8 cellular contexts compared by ENCODE assay signal in genomic region chr17:40417609-40418427, GRCh38. TPM values are rescaled to one million over a fixed set of nuclear protein-coding genes. Genes with fewer than 3 reads are reported as not detected.
A peak's percentile ranks its signal among the peaks of the same experiment; 100 is the strongest.
DNase-seq lines count a peak whose midpoint lies in the region; ATAC-seq and TF ChIP-seq lines count a peak whose summit lies in the region.

Gene TOP2A, minus strand, starts transcription at chr17:40417896. Its CDS starts 105 bp downstream, at chr17:40417791.

- no peaks in the 10 kb centered on the region for H4K20me1 ChIP-seq in smooth muscle cell (ENCODE audit: low read depth)

- H3K4me1 ChIP-seq in smooth muscle cell (ENCODE audit: low read depth) = peaks cover 10% of the 10 kb centered on the region

- peak within 1 kb of the TSS; percentile 64 for H3K4me3 ChIP-seq in AG09309 (ENCODE audit: control insufficient read depth, low read depth, low read length)
- peak within 1 kb of the TSS; percentile 77 for H3K4me3 ChIP-seq in WI38 (ENCODE audit: low read depth, low read length)
- H3K4me3 ChIP-seq in cardiac fibroblast (replicated peaks in 1 of 2; ENCODE audit: low read depth in 2 of 2, low read length in 2 of 2) = peak within 1 kb of the TSS; percentile 71 to 80
- H3K4me3 ChIP-seq in smooth muscle cell = peak within 1 kb of the TSS; percentile 67

- 1% methylated on average over 49 of the region's 49 CpGs for WGBS in smooth muscle cell (ENCODE audit: low lambda C conversion rate)

- peak within 1 kb of the TSS; percentile 94 for H2AFZ ChIP-seq in smooth muscle cell (ENCODE audit: low read depth)

- peak within 1 kb of the TSS; percentile 92 for H3K4me2 ChIP-seq in smooth muscle cell

- peak within 1 kb of the TSS; percentile 59 for H3K9ac ChIP-seq in smooth muscle cell (ENCODE audit: low read depth)

- no peaks in the 10 kb centered on the region for H3F3A ChIP-seq in smooth muscle cell (ENCODE audit: low read depth)

- peaks cover 23% of the 10 kb centered on the region for H3K79me2 ChIP-seq in smooth muscle cell (ENCODE audit: low read depth)

- TF ChIP-seq CTCF in AG09309 (IDR thresholded peaks at IDR 0.05; ENCODE audit: control insufficient read depth, insufficient read depth, low read depth, low read length, missing control alignments) (no peak), WI38 (IDR thresholded peaks at IDR 0.05; ENCODE audit: low read depth, low read length) (no peak), cardiac fibroblast (IDR thresholded peaks at IDR 0.05; ENCODE audit: low read depth, low read length) (no peak), smooth muscle cell (IDR thresholded peaks at IDR 0.05; ENCODE audit: borderline replicate concordance, insufficient read depth, poor library complexity, severe bottlenecking) (no peak)

- H3K9me3 ChIP-seq in smooth muscle cell (replicated peaks; ENCODE audit: low read depth) = no peaks in the 10 kb centered on the region

- no peaks in the 10 kb centered on the region for H3K27me3 ChIP-seq in smooth muscle cell (ENCODE audit: low read depth)

- H3K36me3 ChIP-seq in smooth muscle cell (ENCODE audit: low read depth) = no peaks in the 10 kb centered on the region

- peak within 1 kb of the TSS; percentile 18 for H3K27ac ChIP-seq in smooth muscle cell (ENCODE audit: low read depth)

- peak; percentile 95 for ATAC-seq in GM19023 (IDR thresholded peaks at IDR 0.05; ENCODE audit: unreplicated experiment)
- peak; percentile 87 for ATAC-seq in HG03196 (IDR thresholded peaks at IDR 0.05; ENCODE audit: unreplicated experiment)

- DNase-seq in AG09309 (ENCODE audit: low read depth) (peak; percentile 99), NCI-H226 (peak; percentile 99), cardiac fibroblast (ENCODE audit: low read depth in 2 of 2) (peak; percentile 100), iPS-NIHi7 (ENCODE audit: extremely low spot score) (peak; percentile 99), smooth muscle cell (lab: John Stamatoyannopoulos, UW; ENCODE audit: unreplicated experiment) (peak; percentile 85)

RNA-seq across cellular contexts. Expression of gene TOP2A, which starts in this region (rescaled TPM):
- 42.3 and 45.5 TPM in 2 replicates for total RNA-seq in smooth muscle cell
- 15.4 and 26.2 TPM in 2 replicates for polyA plus RNA-seq in smooth muscle cell

Comparison
In these comparisons a context has a peak if more than half of its experiments do, and no peak if none do; other contexts are left out.
1. Peak in every context shown above with its lines: DNase-seq, ATAC-seq, H3K4me3 ChIP-seq and H3K27ac ChIP-seq.